ENCODE assay signal across 9 cellular contexts in the genomic region with DNA sequence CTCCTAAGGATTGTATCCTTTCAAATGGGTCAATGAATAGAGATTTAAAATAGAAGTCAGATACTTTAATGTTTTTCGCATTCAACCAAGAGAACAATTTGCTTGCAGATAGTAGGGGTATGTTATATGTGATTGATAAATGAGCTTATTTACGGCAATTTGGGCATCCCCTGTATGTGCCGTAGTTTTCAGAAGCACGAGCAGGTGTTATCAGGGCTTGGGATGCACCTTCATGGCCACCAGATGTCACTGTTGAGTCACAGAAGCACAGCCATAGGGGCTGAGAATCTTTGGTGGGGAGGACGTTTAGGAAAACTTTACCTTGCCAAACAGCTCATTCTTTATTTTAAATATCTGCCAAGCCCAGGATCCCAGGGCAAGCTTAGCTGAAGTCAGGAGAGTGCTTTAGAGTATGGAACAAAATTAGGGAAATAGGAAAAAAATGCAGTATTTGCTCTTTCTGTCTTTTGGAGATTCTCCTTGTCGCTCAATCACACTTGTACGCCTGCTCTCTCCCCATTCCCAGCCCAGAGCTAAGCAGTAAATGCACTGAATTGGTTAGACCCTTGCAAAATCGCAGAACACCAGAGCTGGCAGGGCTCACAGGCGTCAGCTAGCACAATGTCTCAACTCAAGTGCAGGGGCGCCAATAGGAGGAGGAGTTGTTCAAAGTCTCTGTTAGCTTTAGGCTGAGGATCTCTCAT.
DNase-seq lines count a peak whose midpoint lies in the region; ATAC-seq and TF ChIP-seq lines count a peak whose summit lies in the region.
"Had no signal": no experiment of that assay in that cellular context is flagged by ENCODE, and none has a peak within 500 bp of the region (broad histone marks: within the 10 kb centered on the region; RNA-seq: fewer than 3 reads in every experiment).

No MANE protein-coding gene starts in this region.

- H3K27ac Mint-ChIP-seq in H9 (no peak overlapping the region), mesothelial cell of epicardium (no peak overlapping the region)
- H3K27ac Mint-ChIP-seq in activated CD8-positive, alpha-beta T cell treated with anti-CD3 and anti-CD28 coated beads for 36 hours: no peak overlapping the region

- no CpG with 5 or more reads among the region's 10 CpGs for WGBS in H9 (ENCODE audit: extremely low coverage, insufficient read length, low lambda C conversion rate)

- H3K79me2 ChIP-seq in H9 (ENCODE audit: insufficient read depth, low read length): no peaks in the 10 kb centered on the region

- H3K23ac ChIP-seq in H9 (ENCODE audit: insufficient read length, low read depth, low read length): no peak overlapping the region

- H3K4me1 ChIP-seq in H9 (ENCODE audit: insufficient read depth, low read length): no peaks in the 10 kb centered on the region
- no peaks in the 10 kb centered on the region for H3K4me1 ChIP-seq in effector memory CD4-positive, alpha-beta T cell (ENCODE audit: control insufficient read depth, insufficient read depth, low read length, poor library complexity, severe bottlenecking)

- H3K4me1 Mint-ChIP-seq in H9: peaks cover 0 to 5% of the 10 kb centered on the region in 2 experiments; a peak in 3 of 4 replicates
- H3K4me1 Mint-ChIP-seq in activated CD8-positive, alpha-beta T cell treated with anti-CD3 and anti-CD28 coated beads for 36 hours (ENCODE audit: low read depth): no peaks in the 10 kb centered on the region
- no peaks in the 10 kb centered on the region for H3K4me1 Mint-ChIP-seq in mesothelial cell of epicardium

- peak; percentile 79 for ATAC-seq in activated CD8-positive, alpha-beta T cell treated with anti-CD3 and anti-CD28 coated beads for 36 hours
- no peak for ATAC-seq in HG03039 (IDR thresholded peaks at IDR 0.05; ENCODE audit: unreplicated experiment)

- no peak overlapping the region for H3K27ac ChIP-seq in H9 (ENCODE audit: insufficient read length, low read depth, low read length)
- no peak overlapping the region for H3K27ac ChIP-seq in effector memory CD4-positive, alpha-beta T cell (ENCODE audit: insufficient read depth, low read length, poor library complexity, severe bottlenecking)
- H3K27ac ChIP-seq: epithelial cell of prostate had no signal

- H3K27me3 Mint-ChIP-seq in H9 (ENCODE audit: low read depth): peaks cover 15% of the 10 kb centered on the region
- H3K27me3 Mint-ChIP-seq in activated CD8-positive, alpha-beta T cell treated with anti-CD3 and anti-CD28 coated beads for 36 hours: peaks cover 21% of the 10 kb centered on the region
- peaks cover 85% of the 10 kb centered on the region for H3K27me3 Mint-ChIP-seq in mesothelial cell of epicardium (ENCODE audit: low read depth)

- H4K20me1 ChIP-seq in H9 (ENCODE audit: control insufficient read depth, insufficient read depth, insufficient read length): no peaks in the 10 kb centered on the region

- H3K56ac ChIP-seq in H9 (ENCODE audit: insufficient read length, low read depth, low read length): no peak overlapping the region

- H4K91ac ChIP-seq in H9 (ENCODE audit: insufficient read length, low read depth, low read length): no peak overlapping the region

- POLR2A ChIA-PET in activated CD8-positive, alpha-beta T cell treated with anti-CD3 and anti-CD28 coated beads for 36 hours (lab: Charles Lee): interaction anchor here (0.6 kb wide), 1 partner anchor 194 kb away, joined by 3 read pairs; no protein-coding TSS in a partner anchor

- no peak overlapping the region for H3K14ac ChIP-seq in H9 (ENCODE audit: insufficient read depth, low read length)

- H3K36me3 Mint-ChIP-seq in H9 (ENCODE audit: insufficient read depth in 1 of 3, low read depth in 3 of 3) (no peaks in the 10 kb centered on the region), mesothelial cell of epicardium (no peaks in the 10 kb centered on the region)
- no peaks in the 10 kb centered on the region for H3K36me3 Mint-ChIP-seq in activated CD8-positive, alpha-beta T cell treated with anti-CD3 and anti-CD28 coated beads for 36 hours (ENCODE audit: low read depth)

- H2AFZ ChIP-seq in H9 (ENCODE audit: low read length): no peak overlapping the region

- H2BK15ac ChIP-seq in H9 (ENCODE audit: low read depth, low read length): no peak overlapping the region

- H2BK120ac ChIP-seq in H9 (ENCODE audit: low read depth, low read length, poor library complexity, severe bottlenecking): no peak overlapping the region

- H3K23me2 ChIP-seq in H9 (ENCODE audit: insufficient read length, low read depth, low read length, poor library complexity, severe bottlenecking): no peaks in the 10 kb centered on the region

- no peaks in the 10 kb centered on the region; a peak in 1 of 5 replicates for H3K9me3 Mint-ChIP-seq in H9
- H3K9me3 Mint-ChIP-seq in activated CD8-positive, alpha-beta T cell treated with anti-CD3 and anti-CD28 coated beads for 36 hours: peaks cover 9% of the 10 kb centered on the region
- no peaks in the 10 kb centered on the region for H3K9me3 Mint-ChIP-seq in mesothelial cell of epicardium

- no peak overlapping the region for H3T11ph ChIP-seq in H9 (ENCODE audit: low read length)

- H3K27me3 ChIP-seq in H9 (ENCODE audit: insufficient read depth, low read length): no peaks in the 10 kb centered on the region
- H3K27me3 ChIP-seq in effector memory CD4-positive, alpha-beta T cell (replicated peaks; ENCODE audit: control insufficient read depth, insufficient read depth, low read length, poor library complexity, severe bottlenecking): no peaks in the 10 kb centered on the region

- no peak overlapping the region for H2BK20ac ChIP-seq in H9 (ENCODE audit: low read depth, low read length, poor library complexity, severe bottlenecking)

- no peaks in the 10 kb centered on the region for H3K36me3 ChIP-seq in effector memory CD4-positive, alpha-beta T cell (ENCODE audit: control insufficient read depth, insufficient read depth, low read length)

- CTCF ChIA-PET in activated CD8-positive, alpha-beta T cell treated with anti-CD3 and anti-CD28 coated beads for 36 hours (lab: Charles Lee): interaction anchor here (0.6 to 3.6 kb wide), 61 partner anchors 9 to 1183 kb away, joined by 3 to 43 read pairs (median 4); partner anchors contain the start of gene MPHOSPH6

- H3K9ac ChIP-seq in H9 (ENCODE audit: extremely low read depth, insufficient read length, low read length): no peak overlapping the region

- no peak overlapping the region for H2BK12ac ChIP-seq in H9 (ENCODE audit: insufficient read length, low read depth, low read length)

- no peak overlapping the region for H3K4ac ChIP-seq in H9 (ENCODE audit: low read depth, low read length)

- TF ChIP-seq CTCF in H9 (conservative IDR thresholded peaks at IDR 0.05) (peak; percentile 94), mesothelial cell of epicardium (IDR thresholded peaks at IDR 0.05; ENCODE audit: unreplicated experiment) (peak; percentile 84)
- peak; percentile 91 for TF ChIP-seq CTCF in activated CD8-positive, alpha-beta T cell treated with anti-CD3 and anti-CD28 coated beads for 36 hours (IDR thresholded peaks at IDR 0.05)

- DNase-seq in Daoy (ENCODE audit: low read depth): peak; percentile 62
- DNase-seq in H9: peak; percentile 61
- peak; percentile 42 for DNase-seq in NCI-H2227 (lab: John Stamatoyannopoulos, UW; ENCODE audit: unreplicated experiment)
- peak; percentile 68 for DNase-seq in activated CD8-positive, alpha-beta T cell treated with anti-CD3 and anti-CD28 coated beads for 36 hours
- DNase-seq in effector memory CD4-positive, alpha-beta T cell: peak; percentile 6 to 37 (median 7)
- DNase-seq in mesothelial cell of epicardium (ENCODE audit: low spot score in 2 of 2, unreplicated experiment in 2 of 2): peak in 1 of 2 experiments; percentile 51
- peak; percentile 65 for DNase-seq in stimulated activated CD8-positive, alpha-beta memory T cell treated with anti-CD3 and anti-CD28 coated beads, Interleukin-4, amount 100 ng/mL, for 48 hours

- no peaks in the 10 kb centered on the region for H3K9me3 ChIP-seq in H9 (ENCODE audit: control insufficient read depth, low read depth, low read length)
- H3K9me3 ChIP-seq in effector memory CD4-positive, alpha-beta T cell (ENCODE audit: control insufficient read depth, low read length): no peaks in the 10 kb centered on the region

- H3K79me1 ChIP-seq in H9 (ENCODE audit: insufficient read depth, low read depth, low read length, poor library complexity, severe bottlenecking): no peaks in the 10 kb centered on the region

- H3K4me3 Mint-ChIP-seq in H9: no peak overlapping the region
- no peak overlapping the region for H3K4me3 Mint-ChIP-seq in activated CD8-positive, alpha-beta T cell treated with anti-CD3 and anti-CD28 coated beads for 36 hours
- H3K4me3 Mint-ChIP-seq in mesothelial cell of epicardium: no peak overlapping the region

- H3K18ac ChIP-seq in H9 (ENCODE audit: insufficient read length, low read depth, low read length): no peak overlapping the region

- no peak overlapping the region for H4K8ac ChIP-seq in H9 (replicated peaks; ENCODE audit: insufficient read length, low read depth, low read length)

- H2BK5ac ChIP-seq in H9 (ENCODE audit: insufficient read length, low read length): no peak overlapping the region

- intact Hi-C loops in activated CD8-positive, alpha-beta T cell treated with anti-CD3 and anti-CD28 coated beads for 36 hours (cut with micrococcal nuclease): loop anchor here (5.0 to 10.0 kb wide), 2 partner anchors 371 to 1184 kb away; no protein-coding TSS in a partner anchor

- H3K4me2 ChIP-seq in H9 (ENCODE audit: insufficient read depth, insufficient read length, low read length): no peak overlapping the region

- H2AK5ac ChIP-seq in H9 (ENCODE audit: insufficient read length, low read length): no peak overlapping the region

- no peak overlapping the region for H4K5ac ChIP-seq in H9 (ENCODE audit: insufficient read length, low read depth, low read length)

- no peak overlapping the region for H3K4me3 ChIP-seq in effector memory CD4-positive, alpha-beta T cell (ENCODE audit: insufficient read depth, low read depth, low read length, poor library complexity, severe bottlenecking)
